In the genomic region with DNA sequence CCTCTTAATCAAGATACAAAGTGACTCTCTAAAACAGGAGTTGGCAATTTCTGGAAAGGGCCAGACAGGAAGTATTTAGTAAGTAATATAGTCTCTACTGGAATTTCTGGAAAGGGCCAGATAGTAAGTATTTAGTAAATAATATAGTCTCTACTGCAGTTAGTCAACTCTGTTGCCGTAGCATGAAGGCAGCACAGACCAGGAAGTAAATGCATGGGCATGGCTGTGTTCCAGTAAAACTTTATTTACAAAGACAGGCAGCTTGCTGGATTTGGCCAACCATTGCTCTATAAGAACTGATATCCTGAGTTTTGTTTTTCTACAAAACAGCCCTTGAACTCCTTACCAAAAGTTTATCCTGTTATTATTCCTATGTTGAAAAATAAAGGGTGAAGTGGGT, we compare ENCODE assay signal across 20 cellular contexts. TPM values are rescaled to one million over a fixed set of nuclear protein-coding genes. Genes with fewer than 3 reads are reported as not detected.
DNase-seq lines count a peak whose midpoint lies in the region; ATAC-seq, FAIRE-seq and TF ChIP-seq lines count a peak whose summit lies in the region.
"Had no signal": no experiment of that assay in that cellular context is flagged by ENCODE, and none has a peak within 500 bp of the region (broad histone marks: within the 10 kb centered on the region; RNA-seq: fewer than 3 reads in every experiment).

No MANE protein-coding gene starts in this region.

- no peak for ATAC-seq in HepG2
- no peak for ATAC-seq in right lobe of liver
- ATAC-seq in left colon = peak; percentile 84
- ATAC-seq in GM19452 (IDR thresholded peaks at IDR 0.05; ENCODE audit: unreplicated experiment) = no peak
- ATAC-seq: A549 had no signal

- H3K4me1 ChIP-seq in HepG2 (ENCODE audit: insufficient read depth, low read length) = no peaks in the 10 kb centered on the region
- H3K4me1 ChIP-seq in right lobe of liver = no peaks in the 10 kb centered on the region
- no peaks in the 10 kb centered on the region for H3K4me1 ChIP-seq in right atrium auricular region
- no peaks in the 10 kb centered on the region for H3K4me1 ChIP-seq in mesendoderm (ENCODE audit: control insufficient read depth, low read depth, low read length)
- H3K4me1 ChIP-seq: A549, HAP-1 had no signal

- H3K9ac ChIP-seq in HepG2 (ENCODE audit: insufficient read depth, low read depth, low read length) (no peak overlapping the region), mesendoderm (ENCODE audit: low read length) (no peak overlapping the region)
- H3K9ac ChIP-seq: GM23248 had no signal

- no peak overlapping the region for H4K5ac ChIP-seq in mesendoderm (ENCODE audit: low read length)

- WGBS in HepG2 (ENCODE audit: low lambda C conversion rate) = 75% methylated on average over 1 of the region's 1 CpG
- 44% methylated on average over 1 of the region's 1 CpG for WGBS in right lobe of liver (ENCODE audit: insufficient coverage, low coverage, low lambda C conversion rate, missing lambda C conversion rate)
- WGBS in mesendoderm (ENCODE audit: extremely low coverage, insufficient coverage, low lambda C conversion rate) = no CpG with 5 or more reads among the region's 1 CpG

- no peak for TF ChIP-seq RAD21 in HepG2 (CRISPR knock-in tag; IDR thresholded peaks at IDR 0.05)

- H3K27ac ChIP-seq in HepG2 (ENCODE audit: extremely low read length, insufficient read depth, low read length) (no peak overlapping the region), right lobe of liver (no peak overlapping the region), VCaP (peak overlapping the region; percentile 44), right atrium auricular region (no peak overlapping the region), mesendoderm (ENCODE audit: low read depth, low read length) (no peak overlapping the region)
- H3K27ac ChIP-seq: A549, GM23248 had no signal

- H3K79me1 ChIP-seq in mesendoderm (ENCODE audit: low read length) = no peaks in the 10 kb centered on the region

- H4K8ac ChIP-seq in mesendoderm (ENCODE audit: low read depth, low read length) = no peak overlapping the region

- TF ChIP-seq EP300 in HepG2 (IDR thresholded peaks at IDR 0.05; ENCODE audit: low read depth in 2 of 2, low read length in 2 of 2) (no peak), HepG2 (CRISPR knock-in tag; IDR thresholded peaks at IDR 0.05; ENCODE audit: borderline replicate concordance) (no peak)

- BruUV-seq in HepG2 (replicated peaks; lab: Mats Ljungman, UMichigan) = no TSS peak

- no peak overlapping the region for H3K4ac ChIP-seq in mesendoderm (ENCODE audit: low read depth, low read length)

- CTCF ChIA-PET in HepG2 (lab: Yijun Ruan, JAX; ENCODE audit: low intra/inter-chr PET ratio, low total read pairs) = no interaction called here

- intact Hi-C loops in HepG2 (cut with micrococcal nuclease; ENCODE audit: unreplicated experiment) (no loop called here), right lobe of liver (cut with DNase I) (no loop called here), left colon (cut with DNase I, micrococcal nuclease) (no loop called here)

- H3K56ac ChIP-seq in mesendoderm (ENCODE audit: low read length) = no peak overlapping the region

- TF ChIP-seq CTCF in HepG2 (CRISPR knock-in tag; IDR thresholded peaks at IDR 0.05) = no peak
- no peak for TF ChIP-seq CTCF in right lobe of liver (IDR thresholded peaks at IDR 0.05)
- TF ChIP-seq CTCF in VCaP (conservative IDR thresholded peaks at IDR 0.05) = no peak
- TF ChIP-seq CTCF in right atrium auricular region (IDR thresholded peaks at IDR 0.05) = no peak

- H2BK5ac ChIP-seq in mesendoderm (ENCODE audit: low read length) = no peak overlapping the region

- no peak for DNase-seq in HepG2 (ENCODE audit: low spot score)
- no peak for DNase-seq in right lobe of liver
- no peak for DNase-seq in left colon
- DNase-seq in right atrium auricular region (ENCODE audit: low spot score) = no peak
- no peak for DNase-seq in mesendoderm
- DNase-seq: AML-193; CD4-positive, alpha-beta memory T cell; DMS153; GM23248 had no signal

- H3K79me2 ChIP-seq in HepG2 (ENCODE audit: insufficient read depth, low read length) (no peaks in the 10 kb centered on the region), mesendoderm (ENCODE audit: control insufficient read depth, insufficient read depth, low read length) (no peaks in the 10 kb centered on the region)

- no peaks in the 10 kb centered on the region for H3K27me3 ChIP-seq in HepG2 (ENCODE audit: control insufficient read depth in 1 of 2, insufficient read depth in 2 of 2, low read length in 2 of 2)
- H3K27me3 ChIP-seq in right lobe of liver = no peaks in the 10 kb centered on the region
- H3K27me3 ChIP-seq in right atrium auricular region = no peaks in the 10 kb centered on the region
- no peaks in the 10 kb centered on the region for H3K27me3 ChIP-seq in mesendoderm (ENCODE audit: insufficient read depth, low read length, poor library complexity)

- in situ Hi-C loops in HepG2 (cut with HindIII; ENCODE audit: extremely low pct_ligation_motif_present, low pct_unique_long_range_greater_than_20kb) = no loop called here

- H3K23ac ChIP-seq in mesendoderm (ENCODE audit: low read length) = no peak overlapping the region

- no peak overlapping the region for H2BK120ac ChIP-seq in mesendoderm (ENCODE audit: low read depth, low read length)

- TF ChIP-seq POLR2A in HepG2 (IDR thresholded peaks at IDR 0.05; ENCODE audit: insufficient read depth in 1 of 2, low read depth in 2 of 2, low read length in 2 of 2) (no peak), right lobe of liver (IDR thresholded peaks at IDR 0.05) (no peak)

- H3K36me3 ChIP-seq in HepG2 (replicated peaks in 1 of 2; ENCODE audit: control insufficient read depth in 1 of 2, insufficient read depth in 2 of 2, low read length in 2 of 2) = 0 out of 5 replicates have a peak, but pooled peaks cover 0 to 3% of the 10 kb centered on the region in 2 experiments
- H3K36me3 ChIP-seq in right lobe of liver = no peaks in the 10 kb centered on the region
- peaks cover 90% of the 10 kb centered on the region for H3K36me3 ChIP-seq in right atrium auricular region
- H3K36me3 ChIP-seq in mesendoderm (ENCODE audit: control insufficient read depth, insufficient read depth, low read length) = no peaks in the 10 kb centered on the region

- POLR2A ChIA-PET in HepG2 (lab: Yijun Ruan, JAX) = no interaction called here

- H3K9me3 ChIP-seq in HepG2 (ENCODE audit: low read length) (no peaks in the 10 kb centered on the region), right lobe of liver (no peaks in the 10 kb centered on the region), right atrium auricular region (no peaks in the 10 kb centered on the region)
- H3K9me3 ChIP-seq: A549, HAP-1 had no signal

- no peak overlapping the region for H3K4me2 ChIP-seq in HepG2 (ENCODE audit: low read depth, low read length)
- H3K4me2 ChIP-seq in mesendoderm (ENCODE audit: low read length) = no peak overlapping the region
- H3K4me2 ChIP-seq: A549 had no signal

- no peak overlapping the region for H3K18ac ChIP-seq in mesendoderm (ENCODE audit: low read length)

- no peak overlapping the region for H2BK15ac ChIP-seq in mesendoderm (replicated peaks; ENCODE audit: low read depth)

- FAIRE-seq in HepG2 (lab: Jason Lieb, UNC) = no peak
- FAIRE-seq: A549, G401.6, GM12891, GM19239 had no signal

- no peaks in the 10 kb centered on the region for H4K20me1 ChIP-seq in HepG2 (ENCODE audit: insufficient read depth, low read length)

- H3K4me3 ChIP-seq in HepG2 (replicated peaks in 1 of 3; ENCODE audit: insufficient read depth in 1 of 3, low read depth in 2 of 3, low read length in 3 of 3) (no peak overlapping the region), right lobe of liver (no peak overlapping the region), right atrium auricular region (no peak overlapping the region), mesendoderm (ENCODE audit: low read length) (no peak overlapping the region)
- H3K4me3 ChIP-seq: A549, GM23248, HAP-1 had no signal

- H2AFZ ChIP-seq in HepG2 (ENCODE audit: low read length) = no peak overlapping the region
- H2AFZ ChIP-seq: GM23248 had no signal

- H2AK5ac ChIP-seq in mesendoderm (ENCODE audit: low read length) = no peak overlapping the region

RNA-seq across cellular contexts. Expression of a gene that starts 16.9 kb away (rescaled TPM):
- total RNA-seq in HepG2 (2016; rRNA removed; fragmentation: Illumina TruSeq; extraction: Trizol) = 6.3 and 8.3 TPM in 2 replicates
- total RNA-seq in HepG2 (2016; cell fraction: cytosol; rRNA removed; fragmentation: Illumina TruSeq; extraction: Trizol; ENCODE audit: low read depth) = 5.1 and 6.2 TPM in 2 replicates
- 6.8 and 8.4 TPM in 2 replicates for total RNA-seq in HepG2 (2016; cell fraction: insoluble cytoplasmic fraction; rRNA removed; fragmentation: Illumina TruSeq; extraction: Trizol)
- total RNA-seq in HepG2 (2016; cell fraction: membrane; rRNA removed; fragmentation: Illumina TruSeq; extraction: Trizol) = 13.3 and 13.4 TPM in 2 replicates
- total RNA-seq in HepG2 (2016; cell fraction: nucleus; rRNA removed; fragmentation: Illumina TruSeq; extraction: Trizol) = 6.2 and 6.7 TPM in 2 replicates
- polyA plus RNA-seq in HepG2 (2011; rRNA removed) = 7.5 and 8.8 TPM in 2 replicates
- 9.4 and 12.9 TPM in 2 replicates for polyA plus RNA-seq in HepG2 (2011; cell fraction: cytosol; rRNA removed)
- polyA plus RNA-seq in HepG2 (2011; cell fraction: nucleus; rRNA removed) = 3.2 and 3.7 TPM in 2 replicates
- 5.9 and 7.9 TPM in 2 replicates for polyA plus RNA-seq in HepG2 (2012)
- polyA plus RNA-seq in HepG2 (2016; cell fraction: cytosol; fragmentation: Illumina TruSeq; extraction: Trizol; ENCODE audit: low read depth) = 4.6 and 5.6 TPM in 2 replicates
- polyA plus RNA-seq in HepG2 (2016; cell fraction: insoluble cytoplasmic fraction; fragmentation: Illumina TruSeq; extraction: Trizol; ENCODE audit: low read depth) = 6.6 and 7.2 TPM in 2 replicates
- polyA plus RNA-seq in HepG2 (2016; cell fraction: membrane; fragmentation: Illumina TruSeq; extraction: Trizol; ENCODE audit: low read depth) = 8.1 and 9.5 TPM in 2 replicates
- polyA plus RNA-seq in HepG2 (2016; cell fraction: nucleus; fragmentation: Illumina TruSeq; extraction: Trizol; ENCODE audit: insufficient read depth, low read depth) = 7.7 and 8.6 TPM in 2 replicates
- polyA minus RNA-seq in HepG2 (2011; rRNA and poly(A)+ RNA removed; ENCODE audit: low replicate concordance) = 14.0 and 19.1 TPM in 2 replicates
- 5.4 and 6.3 TPM in 2 replicates for polyA minus RNA-seq in HepG2 (2011; cell fraction: cytosol; rRNA and poly(A)+ RNA removed)
- 2.6 and 3.9 TPM in 2 replicates for polyA minus RNA-seq in HepG2 (2011; cell fraction: nucleus; rRNA and poly(A)+ RNA removed)
- total RNA-seq in right lobe of liver = 1 to 10 TPM; 1.5 to 3.1 (median 2.1) TPM
- total RNA-seq in left colon = 10 to 100 TPM; 35.1 to 58.9 TPM
- total RNA-seq in right atrium auricular region = 100 to 1,000 TPM in 1 of 2 donors, 10 to 100 TPM in 1; 81.8 to 110 TPM
- polyA plus RNA-seq in mesendoderm (2013, experiment 1 of 2) = 8.9 TPM
- polyA plus RNA-seq in mesendoderm (2013, experiment 2 of 2) = 8.9 TPM

RNA-seq across cellular contexts. Expression of a gene that starts 24.8 kb away (rescaled TPM):
- total RNA-seq in HepG2 (2016; rRNA removed; fragmentation: Illumina TruSeq; extraction: Trizol) (0.07 and 0.34 TPM in 2 replicates), right lobe of liver (not detected), left colon (1 to 10 TPM; 4.8 to 4.9 TPM), right atrium auricular region (under 1 TPM in 1 of 2 donors, not detected in 1; 0.20 TPM)
- total RNA-seq in HepG2 (2016; cell fraction: cytosol; rRNA removed; fragmentation: Illumina TruSeq; extraction: Trizol; ENCODE audit: low read depth) = not detected in 2 replicates
- total RNA-seq in HepG2 (2016; cell fraction: insoluble cytoplasmic fraction; rRNA removed; fragmentation: Illumina TruSeq; extraction: Trizol) = 0.04 and 0.10 TPM in 2 replicates
- 0.22 and 0.41 TPM in 2 replicates for total RNA-seq in HepG2 (2016; cell fraction: membrane; rRNA removed; fragmentation: Illumina TruSeq; extraction: Trizol)
- 0.16 and 0.22 TPM in 2 replicates for total RNA-seq in HepG2 (2016; cell fraction: nucleus; rRNA removed; fragmentation: Illumina TruSeq; extraction: Trizol)
- 0.08 TPM in 2 replicates for polyA plus RNA-seq in HepG2 (2011; rRNA removed)
- 0.03 and 0.16 TPM in 2 replicates for polyA plus RNA-seq in HepG2 (2011; cell fraction: cytosol; rRNA removed)
- polyA plus RNA-seq in HepG2 (2011; cell fraction: nucleus; rRNA removed) = 0.19 and 0.23 TPM in 2 replicates
- polyA plus RNA-seq in HepG2 (2012) = 0.28 and 0.55 TPM in 2 replicates
- polyA plus RNA-seq in HepG2 (2016; cell fraction: cytosol; fragmentation: Illumina TruSeq; extraction: Trizol; ENCODE audit: low read depth) = 0.12 TPM in 2 replicates
- 0.04 and 0.12 TPM in 2 replicates for polyA plus RNA-seq in HepG2 (2016; cell fraction: insoluble cytoplasmic fraction; fragmentation: Illumina TruSeq; extraction: Trizol; ENCODE audit: low read depth)
- 0.31 TPM in 1 of 2 replicates, not detected in the other for polyA plus RNA-seq in HepG2 (2016; cell fraction: membrane; fragmentation: Illumina TruSeq; extraction: Trizol; ENCODE audit: low read depth)
- polyA plus RNA-seq in HepG2 (2016; cell fraction: nucleus; fragmentation: Illumina TruSeq; extraction: Trizol; ENCODE audit: insufficient read depth, low read depth) = 0.23 TPM in 1 of 2 replicates, not detected in the other
- polyA minus RNA-seq in HepG2 (2011; rRNA and poly(A)+ RNA removed; ENCODE audit: low replicate concordance) = 0.10 and 0.21 TPM in 2 replicates
- polyA minus RNA-seq in HepG2 (2011; cell fraction: cytosol; rRNA and poly(A)+ RNA removed) = not detected in 2 replicates
- polyA minus RNA-seq in HepG2 (2011; cell fraction: nucleus; rRNA and poly(A)+ RNA removed) = under 0.01 TPM in 1 of 2 replicates, not detected in the other
- 0.29 TPM for polyA plus RNA-seq in mesendoderm (2013, experiment 1 of 2)
- 0.25 TPM for polyA plus RNA-seq in mesendoderm (2013, experiment 2 of 2)
- total RNA-seq: CD4-positive, alpha-beta memory T cell; GM23248 had no signal
- polyA plus RNA-seq: BJ; CD14-positive monocyte; CD4-positive, alpha-beta memory T cell; GM23248 had no signal

RNA-seq across cellular contexts. Expression of a gene that starts 36.0 kb away (rescaled TPM):
- total RNA-seq in HepG2 (2016; rRNA removed; fragmentation: Illumina TruSeq; extraction: Trizol) = not detected in 2 replicates
- not detected in 2 replicates for total RNA-seq in HepG2 (2016; cell fraction: cytosol; rRNA removed; fragmentation: Illumina TruSeq; extraction: Trizol; ENCODE audit: low read depth)
- total RNA-seq in HepG2 (2016; cell fraction: insoluble cytoplasmic fraction; rRNA removed; fragmentation: Illumina TruSeq; extraction: Trizol) = not detected in 2 replicates
- total RNA-seq in HepG2 (2016; cell fraction: membrane; rRNA removed; fragmentation: Illumina TruSeq; extraction: Trizol) = not detected in 2 replicates
- total RNA-seq in HepG2 (2016; cell fraction: nucleus; rRNA removed; fragmentation: Illumina TruSeq; extraction: Trizol) = not detected in 2 replicates
- not detected in 2 replicates for polyA plus RNA-seq in HepG2 (2011; rRNA removed)
- polyA plus RNA-seq in HepG2 (2011; cell fraction: cytosol; rRNA removed) = not detected in 2 replicates
- polyA plus RNA-seq in HepG2 (2011; cell fraction: nucleus; rRNA removed) = not detected in 2 replicates
- not detected in 2 replicates for polyA plus RNA-seq in HepG2 (2012)
- not detected in 2 replicates for polyA plus RNA-seq in HepG2 (2016; cell fraction: cytosol; fragmentation: Illumina TruSeq; extraction: Trizol; ENCODE audit: low read depth)
- polyA plus RNA-seq in HepG2 (2016; cell fraction: insoluble cytoplasmic fraction; fragmentation: Illumina TruSeq; extraction: Trizol; ENCODE audit: low read depth) = not detected in 2 replicates
- not detected in 2 replicates for polyA plus RNA-seq in HepG2 (2016; cell fraction: membrane; fragmentation: Illumina TruSeq; extraction: Trizol; ENCODE audit: low read depth)
- polyA plus RNA-seq in HepG2 (2016; cell fraction: nucleus; fragmentation: Illumina TruSeq; extraction: Trizol; ENCODE audit: insufficient read depth, low read depth) = not detected in 2 replicates
- not detected in 2 replicates for polyA minus RNA-seq in HepG2 (2011; rRNA and poly(A)+ RNA removed; ENCODE audit: low replicate concordance)
- polyA minus RNA-seq in HepG2 (2011; cell fraction: cytosol; rRNA and poly(A)+ RNA removed) = not detected in 2 replicates
- polyA minus RNA-seq in HepG2 (2011; cell fraction: nucleus; rRNA and poly(A)+ RNA removed) = not detected in 2 replicates
- not detected for total RNA-seq in right lobe of liver
- under 1 TPM in 1 of 2 donors, not detected in 1; 0.18 TPM for total RNA-seq in left colon
- not detected for total RNA-seq in right atrium auricular region
- polyA plus RNA-seq in mesendoderm (2013, experiment 1 of 2) = 0.01 TPM
- not detected for polyA plus RNA-seq in mesendoderm (2013, experiment 2 of 2)
- total RNA-seq: CD4-positive, alpha-beta memory T cell; GM23248; H4; HT-29 had no signal
- polyA plus RNA-seq: A549; BJ; CD14-positive monocyte; CD4-positive, alpha-beta memory T cell; GM23248 had no signal

RNA-seq across cellular contexts. Expression of a gene that starts 58.1 kb away (rescaled TPM):
- total RNA-seq in HepG2 (2016; rRNA removed; fragmentation: Illumina TruSeq; extraction: Trizol) (30.0 and 37.7 TPM in 2 replicates), right lobe of liver (10 to 100 TPM in 5 of 6 experiments, 1 to 10 TPM in 1; 10.0 to 16.3 (median 11.4) TPM), left colon (10 to 100 TPM; 47.2 to 56.1 TPM), right atrium auricular region (not detected)
- 7.5 and 7.9 TPM in 2 replicates for total RNA-seq in HepG2 (2016; cell fraction: cytosol; rRNA removed; fragmentation: Illumina TruSeq; extraction: Trizol; ENCODE audit: low read depth)
- total RNA-seq in HepG2 (2016; cell fraction: insoluble cytoplasmic fraction; rRNA removed; fragmentation: Illumina TruSeq; extraction: Trizol) = 30.0 and 37.4 TPM in 2 replicates
- 16.1 and 18.2 TPM in 2 replicates for total RNA-seq in HepG2 (2016; cell fraction: membrane; rRNA removed; fragmentation: Illumina TruSeq; extraction: Trizol)
- 17.1 and 18.6 TPM in 2 replicates for total RNA-seq in HepG2 (2016; cell fraction: nucleus; rRNA removed; fragmentation: Illumina TruSeq; extraction: Trizol)
- 6.5 and 8.0 TPM in 2 replicates for polyA plus RNA-seq in HepG2 (2011; rRNA removed)
- polyA plus RNA-seq in HepG2 (2011; cell fraction: cytosol; rRNA removed) = 5.8 and 8.4 TPM in 2 replicates
- 3.4 and 5.6 TPM in 2 replicates for polyA plus RNA-seq in HepG2 (2011; cell fraction: nucleus; rRNA removed)
- 7.3 and 13.1 TPM in 2 replicates for polyA plus RNA-seq in HepG2 (2012)
- polyA plus RNA-seq in HepG2 (2016; cell fraction: cytosol; fragmentation: Illumina TruSeq; extraction: Trizol; ENCODE audit: low read depth) = 1.2 and 1.6 TPM in 2 replicates
- polyA plus RNA-seq in HepG2 (2016; cell fraction: insoluble cytoplasmic fraction; fragmentation: Illumina TruSeq; extraction: Trizol; ENCODE audit: low read depth) = 22.7 and 23.5 TPM in 2 replicates
- 3.8 and 4.0 TPM in 2 replicates for polyA plus RNA-seq in HepG2 (2016; cell fraction: membrane; fragmentation: Illumina TruSeq; extraction: Trizol; ENCODE audit: low read depth)
- 10.6 and 12.9 TPM in 2 replicates for polyA plus RNA-seq in HepG2 (2016; cell fraction: nucleus; fragmentation: Illumina TruSeq; extraction: Trizol; ENCODE audit: insufficient read depth, low read depth)
- polyA minus RNA-seq in HepG2 (2011; rRNA and poly(A)+ RNA removed; ENCODE audit: low replicate concordance) = 17.9 TPM in 1 of 2 replicates, not detected in the other
- 11.2 and 14.3 TPM in 2 replicates for polyA minus RNA-seq in HepG2 (2011; cell fraction: cytosol; rRNA and poly(A)+ RNA removed)
- 22.4 and 31.3 TPM in 2 replicates for polyA minus RNA-seq in HepG2 (2011; cell fraction: nucleus; rRNA and poly(A)+ RNA removed)
- 0.03 TPM for polyA plus RNA-seq in mesendoderm (2013, experiment 1 of 2)
- polyA plus RNA-seq in mesendoderm (2013, experiment 2 of 2) = 0.03 TPM
- total RNA-seq: CD4-positive, alpha-beta memory T cell; GM23248; H4 had no signal
- polyA plus RNA-seq: BJ; CD14-positive monocyte; CD4-positive, alpha-beta memory T cell; GM23248 had no signal
